18 cellular contexts compared by ENCODE assay signal in genomic region chr2:1631292-1632005, GRCh38.
DNase-seq lines count a peak whose midpoint lies in the region; ATAC-seq and TF ChIP-seq lines count a peak whose summit lies in the region.
"Had no signal": no experiment of that assay in that cellular context is flagged by ENCODE, and none has a peak within 500 bp of the region (broad histone marks: within the 10 kb centered on the region; RNA-seq: fewer than 3 reads in every experiment).

No MANE protein-coding gene starts in this region.

- no peak for TF ChIP-seq EP300 in upper lobe of left lung (IDR thresholded peaks at IDR 0.05)

- H3K9me3 ChIP-seq in right atrium auricular region: no peaks in the 10 kb centered on the region
- H3K9me3 ChIP-seq in upper lobe of left lung: no peaks in the 10 kb centered on the region
- H3K9me3 ChIP-seq: gastrocnemius medialis, lower lobe of right lung had no signal

- TF ChIP-seq CTCF in right atrium auricular region (IDR thresholded peaks at IDR 0.05) (no peak), upper lobe of left lung (IDR thresholded peaks at IDR 0.05) (no peak)

- no peak overlapping the region for H3K4me3 ChIP-seq in right atrium auricular region
- H3K4me3 ChIP-seq in upper lobe of left lung: no peak overlapping the region
- H3K4me3 ChIP-seq: gastrocnemius medialis, lower lobe of right lung had no signal

- intact Hi-C loops in cardiac septum (cut with DNase I) (no loop called here), left colon (cut with DNase I, micrococcal nuclease) (no loop called here)

- peak; percentile 79 for ATAC-seq in left colon
- ATAC-seq in upper lobe of left lung (ENCODE audit: low FRiP score in 2 of 2): no peak
- ATAC-seq in GM21360 (IDR thresholded peaks at IDR 0.05; ENCODE audit: unreplicated experiment): no peak
- ATAC-seq: gastrocnemius medialis; naive thymus-derived CD8-positive, alpha-beta T cell had no signal

- peaks cover 9% of the 10 kb centered on the region for H3K36me3 ChIP-seq in right atrium auricular region
- H3K36me3 ChIP-seq in upper lobe of left lung: peaks cover 0 to 41% (median 12%) of the 10 kb centered on the region in 4 donors

- peaks cover 0 to 13% of the 10 kb centered on the region in 2 donors for H3K4me1 ChIP-seq in right atrium auricular region
- H3K4me1 ChIP-seq in upper lobe of left lung: peaks cover 8 to 15% (median 10%) of the 10 kb centered on the region in 4 donors
- H3K4me1 ChIP-seq: gastrocnemius medialis had no signal

- DNase-seq in cardiac septum (ENCODE audit: low spot score) (peak; percentile 22), right atrium auricular region (ENCODE audit: low spot score) (no peak), left colon (peak in 1 of 2 donors; percentile 27), upper lobe of left lung (peak in 1 of 2 donors; percentile 15), GM03348 (ENCODE audit: low spot score) (no peak)
- DNase-seq in activated CD8-positive, alpha-beta memory T cell treated with anti-CD3 and anti-CD28 coated beads, Interleukin-2, amount 50 U/mL, for 48 hours: no peak
- DNase-seq: activated CD4-positive, alpha-beta T cell treated with anti-CD3 and anti-CD28 coated beads, Interleukin-2, amount 50 U/mL, for 1 hour; activated naive CD4-positive, alpha-beta T cell treated with anti-CD3 and anti-CD28 coated beads, Interleukin-2, amount 10 ng/mL, durations not matched to agents 7 days and 5 days; CD8-positive, alpha-beta memory T cell; gastrocnemius medialis; lower lobe of right lung; naive thymus-derived CD8-positive, alpha-beta T cell; NCI-H187; NCI-H510A; OCI-M1; SW 1271 had no signal

- no peak overlapping the region for H3K27ac ChIP-seq in right atrium auricular region
- H3K27ac ChIP-seq in upper lobe of left lung: peak overlapping the region in 3 of 4 donors; percentile 31 to 48 (median 32)
- H3K27ac ChIP-seq: gastrocnemius medialis, lower lobe of right lung had no signal

- TF ChIP-seq POLR2A in upper lobe of left lung (IDR thresholded peaks at IDR 0.05): no peak

- no peaks in the 10 kb centered on the region for H3K27me3 ChIP-seq in right atrium auricular region
- no peaks in the 10 kb centered on the region for H3K27me3 ChIP-seq in upper lobe of left lung

- 69 to 89% methylated on average over 6 of the region's 6 CpGs for WGBS in upper lobe of left lung, 2 donors

TF ChIP-seq in PFSK-1, 5 proteins besides CTCF, POLR2A, EP300 and RAD21:
- 0 out of 2 replicates have a peak, but pooled peaks have one; percentile 35 for TF ChIP-seq POLR2AphosphoS5 (IDR thresholded peaks at IDR 0.05; ENCODE audit: low read depth, low read length)
- no peak for TF ChIP-seq TAF1 (IDR thresholded peaks at IDR 0.05; ENCODE audit: borderline replicate concordance, insufficient read depth, low read length)
- TF ChIP-seq SIN3A (IDR thresholded peaks at IDR 0.05; ENCODE audit: borderline replicate concordance, insufficient read depth, low read length): no peak
- no peak for TF ChIP-seq FOXP2 (optimal IDR thresholded peaks at IDR 0.05; ENCODE audit: borderline replicate concordance, extremely low read depth, extremely low read length, insufficient read depth)
- TF ChIP-seq, protein P1, sequence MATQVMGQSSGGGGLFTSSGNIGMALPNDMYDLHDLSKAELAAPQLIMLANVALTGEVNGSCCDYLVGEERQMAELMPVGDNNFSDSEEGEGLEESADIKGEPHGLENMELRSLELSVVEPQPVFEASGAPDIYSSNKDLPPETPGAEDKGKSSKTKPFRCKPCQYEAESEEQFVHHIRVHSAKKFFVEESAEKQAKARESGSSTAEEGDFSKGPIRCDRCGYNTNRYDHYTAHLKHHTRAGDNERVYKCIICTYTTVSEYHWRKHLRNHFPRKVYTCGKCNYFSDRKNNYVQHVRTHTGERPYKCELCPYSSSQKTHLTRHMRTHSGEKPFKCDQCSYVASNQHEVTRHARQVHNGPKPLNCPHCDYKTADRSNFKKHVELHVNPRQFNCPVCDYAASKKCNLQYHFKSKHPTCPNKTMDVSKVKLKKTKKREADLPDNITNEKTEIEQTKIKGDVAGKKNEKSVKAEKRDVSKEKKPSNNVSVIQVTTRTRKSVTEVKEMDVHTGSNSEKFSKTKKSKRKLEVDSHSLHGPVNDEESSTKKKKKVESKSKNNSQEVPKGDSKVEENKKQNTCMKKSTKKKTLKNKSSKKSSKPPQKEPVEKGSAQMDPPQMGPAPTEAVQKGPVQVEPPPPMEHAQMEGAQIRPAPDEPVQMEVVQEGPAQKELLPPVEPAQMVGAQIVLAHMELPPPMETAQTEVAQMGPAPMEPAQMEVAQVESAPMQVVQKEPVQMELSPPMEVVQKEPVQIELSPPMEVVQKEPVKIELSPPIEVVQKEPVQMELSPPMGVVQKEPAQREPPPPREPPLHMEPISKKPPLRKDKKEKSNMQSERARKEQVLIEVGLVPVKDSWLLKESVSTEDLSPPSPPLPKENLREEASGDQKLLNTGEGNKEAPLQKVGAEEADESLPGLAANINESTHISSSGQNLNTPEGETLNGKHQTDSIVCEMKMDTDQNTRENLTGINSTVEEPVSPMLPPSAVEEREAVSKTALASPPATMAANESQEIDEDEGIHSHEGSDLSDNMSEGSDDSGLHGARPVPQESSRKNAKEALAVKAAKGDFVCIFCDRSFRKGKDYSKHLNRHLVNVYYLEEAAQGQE (IDR thresholded peaks at IDR 0.05; ENCODE audit: insufficient read depth in 1 of 2, low read depth in 2 of 2, low read length in 2 of 2): no peak
TF ChIP-seq in PFSK-1: peak in this region for 1.

Comparison
In these comparisons a context has a peak if more than half of its experiments do, and no peak if none do; other contexts are left out.
1. H3K27ac ChIP-seq: peak in upper lobe of left lung (3 of 4); none in right atrium auricular region (0 of 2).